In genomic region chr10:110655286-110655685, GRCh38 we compare ENCODE assay signal across 31 cellular contexts. TPM values are rescaled to one million over a fixed set of nuclear protein-coding genes. Genes with fewer than 3 reads are reported as not detected.
"Had no signal": no experiment of that assay in that cellular context is flagged by ENCODE, and none has a peak within 500 bp of the region (broad histone marks: within the 10 kb centered on the region; RNA-seq: fewer than 3 reads in every experiment).

No MANE protein-coding gene starts in this region.

- ATAC-seq: activated CD4-positive, alpha-beta T cell treated with anti-CD3 and anti-CD28 coated beads for 36 hours; activated CD8-positive, alpha-beta memory T cell treated with anti-CD3 and anti-CD28 coated beads, Interleukin-2, amount 10 ng/mL, durations not matched to agents 7 days and 5 days; activated CD8-positive, alpha-beta T cell treated with anti-CD3 and anti-CD28 coated beads, Interleukin-2, amount 10 ng/mL, durations not matched to agents 7 days and 5 days; body of pancreas; effector memory CD8-positive, alpha-beta T cell; foreskin keratinocyte; heart left ventricle; left colon; naive thymus-derived CD4-positive, alpha-beta T cell; pancreas; stimulated activated memory B cell treated with anti-CD40 and anti-IgM and Interleukin-4, amounts not matched to agents 10 μg/mL and 1 μg/mL and 100 μg/mL, for 72 hours; upper lobe of right lung had no signal

- H3K36me3 ChIP-seq: cardiac muscle cell, pancreas, prostate gland, stomach, tibial artery, upper lobe of right lung had no signal

- H3K4me3 ChIP-seq: body of pancreas, cardiac muscle cell, coronary artery, heart left ventricle, pancreas, prostate gland, smooth muscle cell, stomach, tibial artery, upper lobe of right lung had no signal

- H3K27me3 ChIP-seq: body of pancreas, cardiac muscle cell had no signal

- H3K4me1 ChIP-seq: body of pancreas, pancreas, prostate gland, tibial artery, upper lobe of right lung had no signal

- DNase-seq: activated CD4-positive, alpha-beta T cell treated with anti-CD3 and anti-CD28 coated beads for 36 hours; activated CD4-positive, CD25-positive, alpha-beta regulatory T cell; activated CD8-positive, alpha-beta memory T cell treated with anti-CD3 and anti-CD28 coated beads, Interleukin-2, amount 10 ng/mL, durations not matched to agents 7 days and 5 days; activated CD8-positive, alpha-beta T cell treated with anti-CD3 and anti-CD28 coated beads, Interleukin-2, amount 10 ng/mL, durations not matched to agents 7 days and 5 days; activated naive CD4-positive, alpha-beta T cell treated with Interleukin-2 at 50 U/mL for 16 hours; activated T-cell treated with anti-CD3 and anti-CD28 coated beads, Interleukin-2, amount 50 U/mL, for 48 hours; anterior cingulate cortex; body of pancreas; effector memory CD8-positive, alpha-beta T cell; erythroblast; foreskin keratinocyte; heart left ventricle; hypothalamus; immature natural killer cell; kidney; left colon; midbrain; naive thymus-derived CD4-positive, alpha-beta T cell; pancreas; retina; stimulated activated CD4-positive, alpha-beta T cell treated with anti-CD3 and anti-CD28 coated beads, Interleukin-1b, Interleukin-23, amount 100 ng/mL, for 48 hours; stimulated activated CD4-positive, alpha-beta T cell treated with anti-CD3 and anti-CD28 coated beads, Interleukin-4, amount 100 ng/mL, for 4 hours; stimulated activated CD8-positive, alpha-beta memory T cell treated with anti-CD3 and anti-CD28 coated beads, Interleukin-4, amount 100 ng/mL, for 48 hours; stomach; tibial artery; upper lobe of right lung had no signal

- H3K9me3 ChIP-seq: body of pancreas, heart left ventricle, pancreas, prostate gland, stomach, tibial artery, upper lobe of right lung had no signal

- H3K27ac ChIP-seq: body of pancreas, cardiac muscle cell, coronary artery, foreskin keratinocyte, pancreas, prostate gland, tibial artery, upper lobe of right lung had no signal

RNA-seq across cellular contexts. Expression of gene RBM20, which starts 11.2 kb away (rescaled TPM):
- total RNA-seq: foreskin keratinocyte had no signal
